17 cellular contexts compared by ENCODE assay signal in the genomic region with DNA sequence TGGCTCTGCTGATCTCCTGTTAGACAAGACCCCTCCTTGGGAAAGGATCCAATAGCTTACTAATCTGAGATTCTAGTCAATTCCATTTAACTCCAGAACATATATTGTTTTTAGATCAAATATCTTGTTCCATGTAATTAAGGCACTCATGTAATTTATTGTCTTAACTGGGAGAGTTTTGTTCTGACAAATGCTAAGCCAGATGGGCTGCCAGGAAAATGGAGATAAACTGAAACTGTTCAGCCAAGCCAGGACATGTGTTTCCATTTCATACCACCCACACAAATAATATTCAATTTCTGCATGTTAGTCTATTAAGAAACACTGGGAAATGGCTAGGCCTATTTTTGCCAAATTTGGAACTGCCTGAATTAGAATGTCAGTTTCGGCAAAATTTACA.
A peak's percentile ranks its signal among the peaks of the same experiment; 100 is the strongest.
DNase-seq lines count a peak whose midpoint lies in the region; ATAC-seq and TF ChIP-seq lines count a peak whose summit lies in the region.
"Had no signal": no experiment of that assay in that cellular context is flagged by ENCODE, and none has a peak within 500 bp of the region (broad histone marks: within the 10 kb centered on the region; RNA-seq: fewer than 3 reads in every experiment).

No MANE protein-coding gene starts in this region.

- H3K4me3 ChIP-seq in right atrium auricular region (no peak overlapping the region), aorta (ENCODE audit: low read length in 2 of 2) (no peak overlapping the region), A673 (ENCODE audit: low read depth, low read length, poor library complexity, severe bottlenecking) (no peak overlapping the region)

- CTCF ChIA-PET in A673 (lab: Charles Lee) = no interaction called here

- DNase-seq in Right ventricle myocardium superior (no peak), right atrium auricular region (ENCODE audit: low spot score) (no peak), fibroblast of gingiva (ENCODE audit: low read depth) (peak; percentile 64), left ventricle myocardium superior (no peak), aorta (no peak), cerebellar nuclear complex (lab: John Stamatoyannopoulos, UW) (no peak), A673 (ENCODE audit: low spot score) (no peak)
- DNase-seq: Caco-2, DMS53, H9, NCI-H1048, NCI-H2081 treated with DMSO at 0.1 percent for 48 hours, NCI-H510A treated with DMSO at 0.1 percent for 48 hours, SIG-M5 had no signal

- no TSS peak for BruUV-seq in A673 (replicated peaks; lab: Mats Ljungman, UMichigan)

- intact Hi-C loops in Right ventricle myocardium superior (cut with DNase I) (no loop called here), left ventricle myocardium superior (cut with micrococcal nuclease) (no loop called here), aorta (cut with DNase I) (no loop called here), A673 (cut with micrococcal nuclease; ENCODE audit: unreplicated experiment) (no loop called here)

- TF ChIP-seq CTCF in right atrium auricular region (IDR thresholded peaks at IDR 0.05) (no peak), A673 (conservative IDR thresholded peaks at IDR 0.05; ENCODE audit: low read depth, low read length) (no peak)

- WGBS in aorta, 2 donors = 16 to 24% methylated on average over 1 of the region's 1 CpG

- POLR2A ChIA-PET in A673 (lab: Charles Lee; ENCODE audit: low non-redundant PET) = no interaction called here

- H3K27me3 ChIP-seq in right atrium auricular region (no peaks in the 10 kb centered on the region), aorta (ENCODE audit: control insufficient read depth in 1 of 2, insufficient read depth in 2 of 2, low read length in 1 of 2) (no peaks in the 10 kb centered on the region), A673 (replicated peaks; ENCODE audit: insufficient read depth, low read depth, low read length, poor library complexity) (no peaks in the 10 kb centered on the region)

- ATAC-seq in Right ventricle myocardium superior (ENCODE audit: poor library complexity) (peak; percentile 73), left ventricle myocardium superior (peak; percentile 77), aorta (ENCODE audit: low FRiP score) (peak; percentile 33), HG02678 (IDR thresholded peaks at IDR 0.05; ENCODE audit: unreplicated experiment) (no peak)
- ATAC-seq: HepG2 had no signal

- H3K4me1 ChIP-seq in right atrium auricular region = peaks cover 0 to 14% of the 10 kb centered on the region in 2 donors
- H3K4me1 ChIP-seq in aorta (ENCODE audit: control insufficient read depth in 1 of 2, insufficient read depth in 2 of 2, low read length in 2 of 2) = peaks cover 0 to 1% of the 10 kb centered on the region in 2 donors
- H3K4me1 ChIP-seq in A673 (ENCODE audit: insufficient read depth, low read length, poor library complexity, severe bottlenecking) = peaks cover 52% of the 10 kb centered on the region
- H3K4me1 ChIP-seq: Caco-2 had no signal

- H3K27ac ChIP-seq in right atrium auricular region (peak overlapping the region in 1 of 2 donors; percentile 8), aorta (ENCODE audit: low read depth in 1 of 2, low read length in 2 of 2) (no peak overlapping the region), A673 (ENCODE audit: low read depth, low read length, poor library complexity, severe bottlenecking) (no peak overlapping the region)
- H3K27ac ChIP-seq: KMS-11 had no signal

- H3K9me3 ChIP-seq in right atrium auricular region (no peaks in the 10 kb centered on the region), aorta (ENCODE audit: control insufficient read depth, low read length) (no peaks in the 10 kb centered on the region), A673 (ENCODE audit: low read depth, low read length, poor library complexity, severe bottlenecking) (no peaks in the 10 kb centered on the region)
- H3K9me3 ChIP-seq: Caco-2 had no signal

- no peaks in the 10 kb centered on the region for H3K36me3 ChIP-seq in right atrium auricular region
- H3K36me3 ChIP-seq in aorta (ENCODE audit: control insufficient read depth in 1 of 2, insufficient read depth in 2 of 2, low read length in 1 of 2) = no peaks in the 10 kb centered on the region
- no peaks in the 10 kb centered on the region for H3K36me3 ChIP-seq in A673 (ENCODE audit: insufficient read depth, low read length, poor library complexity, severe bottlenecking)
